ENCODE assay signal across 24 cellular contexts in the genomic region with DNA sequence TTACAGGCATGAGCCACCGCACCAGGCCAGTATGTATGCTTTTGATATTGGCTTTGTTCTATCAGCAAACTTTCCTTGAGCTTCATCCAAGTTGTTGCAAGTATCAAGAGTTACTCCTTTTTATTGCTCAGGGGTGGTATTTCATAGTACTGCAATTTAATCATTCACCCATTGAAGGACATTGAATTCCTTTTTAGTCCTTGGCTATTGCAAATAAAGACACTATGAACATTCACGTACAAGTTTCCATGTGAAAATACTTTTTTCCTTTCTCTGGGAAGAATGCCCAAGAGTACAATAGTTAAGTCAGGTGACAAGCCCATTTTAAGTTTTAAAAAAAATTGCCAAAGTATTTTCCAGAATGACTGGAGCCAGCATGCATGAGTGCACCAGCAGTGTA. TPM values are rescaled to one million over a fixed set of nuclear protein-coding genes. Genes with fewer than 3 reads are reported as not detected.
DNase-seq lines count a peak whose midpoint lies in the region; ATAC-seq and TF ChIP-seq lines count a peak whose summit lies in the region.
"Had no signal": no experiment of that assay in that cellular context is flagged by ENCODE, and none has a peak within 500 bp of the region (broad histone marks: within the 10 kb centered on the region; RNA-seq: fewer than 3 reads in every experiment).

No MANE protein-coding gene starts in this region.

- H3K4ac ChIP-seq in neuronal stem cell (ENCODE audit: low read length) = no peak overlapping the region

- no peak overlapping the region for H2AK5ac ChIP-seq in neuronal stem cell (ENCODE audit: low read depth, low read length)

- TF ChIP-seq CTCF in body of pancreas (IDR thresholded peaks at IDR 0.05) = no peak
- no peak for TF ChIP-seq CTCF in transverse colon (IDR thresholded peaks at IDR 0.05)

- TF ChIP-seq EP300 in transverse colon (IDR thresholded peaks at IDR 0.05; ENCODE audit: low read depth) = no peak

- no peak overlapping the region for H4K91ac ChIP-seq in neuronal stem cell (ENCODE audit: low read depth, low read length, poor library complexity)

- H2BK15ac ChIP-seq in neuronal stem cell (ENCODE audit: low read length) = no peak overlapping the region

- H3K36me3 ChIP-seq in body of pancreas (replicated peaks in 1 of 2; ENCODE audit: insufficient read depth in 1 of 2, low read depth in 2 of 2) (no peaks in the 10 kb centered on the region), transverse colon (no peaks in the 10 kb centered on the region), MG63 (no peaks in the 10 kb centered on the region), neuronal stem cell (replicated peaks in 1 of 2; ENCODE audit: control insufficient read depth in 2 of 2, insufficient read depth in 2 of 2, low read length in 2 of 2) (no peaks in the 10 kb centered on the region)
- H3K36me3 ChIP-seq: BE2C had no signal

- in situ Hi-C loops in Caki2 (cut with HindIII; ENCODE audit: low pct_unique_long_range_greater_than_20kb, low sequenced_read_pairs) = no loop called here
- in situ Hi-C loops in transverse colon (cut with MboI; ENCODE audit: low pct_ligation_motif_present in 1 of 4, low pct_unique_long_range_greater_than_20kb in 1 of 4, low sequenced_read_pairs in 3 of 4) = no loop called here

- no peak overlapping the region for H3K18ac ChIP-seq in neuronal stem cell (ENCODE audit: low read length)

- ATAC-seq in body of pancreas = peak; percentile 59
- peak; percentile 84 for ATAC-seq in left colon
- ATAC-seq in HG02642 (IDR thresholded peaks at IDR 0.05; ENCODE audit: poor library complexity, unreplicated experiment) = no peak
- ATAC-seq: GM12878, HCT116 had no signal

- H3K9ac ChIP-seq in neuronal stem cell (ENCODE audit: low read depth, low read length, poor library complexity) = no peak overlapping the region

- H3K27ac ChIP-seq in body of pancreas (no peak overlapping the region), transverse colon (no peak overlapping the region), neuronal stem cell (replicated peaks; ENCODE audit: low read length) (no peak overlapping the region)

- H3K4me3 ChIP-seq in body of pancreas (no peak overlapping the region), transverse colon (no peak overlapping the region), MG63 (no peak overlapping the region), neuronal stem cell (ENCODE audit: low read length in 2 of 2) (no peak overlapping the region)
- H3K4me3 ChIP-seq: GM12878 had no signal

- no peak overlapping the region for H2AFZ ChIP-seq in neuronal stem cell (ENCODE audit: low read length)

- DNase-seq in Caki2 (ENCODE audit: low read depth) (peak; percentile 74), body of pancreas (no peak), left colon (no peak), transverse colon (peak; percentile 28), MG63 (no peak), neuronal stem cell (ENCODE audit: low spot score) (no peak)
- DNase-seq: ACHN; BE2C; C1 segment of cervical spinal cord; Caco-2; CD4-positive, CD25-positive, alpha-beta regulatory T cell; CD8-positive, alpha-beta memory T cell; DMS153; DND-41; EL; GOT3; H7; HFFc6 had no signal

- H4K8ac ChIP-seq in neuronal stem cell (ENCODE audit: low read depth, low read length) = no peak overlapping the region

- H3K79me1 ChIP-seq in neuronal stem cell (ENCODE audit: low read depth, low read length) = no peaks in the 10 kb centered on the region

- H3K27me3 ChIP-seq in body of pancreas (no peaks in the 10 kb centered on the region), transverse colon (peaks cover 7% of the 10 kb centered on the region), MG63 (peaks cover 40% of the 10 kb centered on the region), neuronal stem cell (ENCODE audit: control insufficient read depth in 3 of 3, insufficient read depth in 3 of 3, low read depth in 1 of 3, low read length in 3 of 3) (peaks cover 0 to 5% (median 0%) of the 10 kb centered on the region in 3 experiments)

- TF ChIP-seq POLR2A in body of pancreas (IDR thresholded peaks at IDR 0.05) (no peak), transverse colon (IDR thresholded peaks at IDR 0.05) (no peak)

- no peak overlapping the region for H3K23ac ChIP-seq in neuronal stem cell (ENCODE audit: low read depth, low read length, poor library complexity)

- WGBS in body of pancreas, 2 donors = 13 to 22% methylated on average over 2 of the region's 2 CpGs
- 33 to 49% methylated on average over 1 to 2 of the region's 2 CpGs for WGBS in transverse colon (ENCODE audit: low coverage in 1 of 2), 2 donors
- WGBS in neuronal stem cell (ENCODE audit: extremely low coverage in 2 of 2, insufficient read length in 2 of 2, insufficient replicate concordance in 1 of 2), 2 donors = no CpG with 5 or more reads among the region's 2 CpGs

- H2BK5ac ChIP-seq in neuronal stem cell (ENCODE audit: low read length) = no peak overlapping the region

- intact Hi-C loops in body of pancreas (cut with DNase I) (no loop called here), left colon (cut with DNase I, micrococcal nuclease) (no loop called here), transverse colon (cut with DNase I; ENCODE audit: low total_unique reads) (no loop called here)

- H3K4me2 ChIP-seq in neuronal stem cell (ENCODE audit: insufficient read depth, low read length, poor library complexity, severe bottlenecking) = no peak overlapping the region

- H3K4me1 ChIP-seq in body of pancreas (no peaks in the 10 kb centered on the region), transverse colon (no peaks in the 10 kb centered on the region), neuronal stem cell (ENCODE audit: control insufficient read depth in 2 of 2, insufficient read depth in 1 of 2, low read depth in 1 of 2, low read length in 2 of 2) (no peaks in the 10 kb centered on the region)
- H3K4me1 ChIP-seq: BE2C, Caco-2 had no signal

- no peak overlapping the region for H2BK120ac ChIP-seq in neuronal stem cell (ENCODE audit: low read depth, low read length)

- H3K9me3 ChIP-seq in body of pancreas (no peaks in the 10 kb centered on the region), transverse colon (no peaks in the 10 kb centered on the region), MG63 (no peaks in the 10 kb centered on the region), neuronal stem cell (replicated peaks in 1 of 2; ENCODE audit: control insufficient read depth in 2 of 2, insufficient read depth in 1 of 2, low read depth in 1 of 2, low read length in 2 of 2) (no peaks in the 10 kb centered on the region)
- H3K9me3 ChIP-seq: BE2C, Caco-2 had no signal

- no peak overlapping the region for H2BK12ac ChIP-seq in neuronal stem cell (ENCODE audit: low read length)

- H3K14ac ChIP-seq in neuronal stem cell (ENCODE audit: low read length) = no peak overlapping the region

RNA-seq across cellular contexts. Expression of gene CEACAM3, which starts 20.4 kb away (rescaled TPM):
- total RNA-seq in Caki2 (2014; rRNA removed; shearing (Covaris generic); ENCODE audit: low replicate concordance) = not detected in 2 replicates
- not detected for total RNA-seq in body of pancreas
- 1 to 10 TPM; 1.2 to 4.8 TPM for total RNA-seq in left colon
- 1 to 10 TPM in 2 of 4 donors, under 1 TPM in 1, not detected in 1; 0.82 to 2.2 (median 1.6) TPM for total RNA-seq in transverse colon
- not detected in 2 replicates for total RNA-seq in MG63 (2014; rRNA removed; shearing (Covaris generic); ENCODE audit: low replicate concordance)
- polyA plus RNA-seq in neuronal stem cell (2013, experiment 1 of 2) = not detected
- not detected for polyA plus RNA-seq in neuronal stem cell (2013, experiment 2 of 2)
- total RNA-seq: A172; Caco-2; CD4-positive, CD25-positive, alpha-beta regulatory T cell; CD8-positive, alpha-beta memory T cell; G401; GM12878; H7; HFFc6; HT-29 had no signal
- polyA plus RNA-seq: CD4-positive, CD25-positive, alpha-beta regulatory T cell; CD8-positive, alpha-beta memory T cell; GM12878 had no signal

RNA-seq across cellular contexts. Expression of gene LYPD4, which starts 27.7 kb away (rescaled TPM):
- total RNA-seq in Caki2 (2014; rRNA removed; shearing (Covaris generic); ENCODE audit: low replicate concordance) = not detected in 2 replicates
- total RNA-seq in body of pancreas (not detected), left colon (not detected), transverse colon (not detected)
- not detected in 2 replicates for total RNA-seq in MG63 (2014; rRNA removed; shearing (Covaris generic); ENCODE audit: low replicate concordance)
- not detected for polyA plus RNA-seq in neuronal stem cell (2013, experiment 1 of 2)
- not detected for polyA plus RNA-seq in neuronal stem cell (2013, experiment 2 of 2)
- total RNA-seq: A172; Caco-2; CD4-positive, CD25-positive, alpha-beta regulatory T cell; CD8-positive, alpha-beta memory T cell; G401; GM12878; H7; HFFc6; HT-29 had no signal
- polyA plus RNA-seq: CD4-positive, CD25-positive, alpha-beta regulatory T cell; CD8-positive, alpha-beta memory T cell; GM12878 had no signal

RNA-seq across cellular contexts. Expression of gene DMRTC2, which starts 28.1 kb away (rescaled TPM):
- not detected in 2 replicates for total RNA-seq in Caki2 (2014; rRNA removed; shearing (Covaris generic); ENCODE audit: low replicate concordance)
- total RNA-seq in body of pancreas (not detected), left colon (not detected), transverse colon (not detected)
- total RNA-seq in MG63 (2014; rRNA removed; shearing (Covaris generic); ENCODE audit: low replicate concordance) = not detected in 2 replicates
- not detected for polyA plus RNA-seq in neuronal stem cell (2013, experiment 1 of 2)
- not detected for polyA plus RNA-seq in neuronal stem cell (2013, experiment 2 of 2)
- total RNA-seq: A172; Caco-2; CD4-positive, CD25-positive, alpha-beta regulatory T cell; CD8-positive, alpha-beta memory T cell; G401; GM12878; H7; HFFc6; HT-29 had no signal
- polyA plus RNA-seq: CD4-positive, CD25-positive, alpha-beta regulatory T cell; CD8-positive, alpha-beta memory T cell; GM12878 had no signal

RNA-seq across cellular contexts. Expression of gene RPS19, which starts 43.3 kb away (rescaled TPM):
- 3,670 and 5,241 TPM in 2 replicates for total RNA-seq in Caki2 (2014; rRNA removed; shearing (Covaris generic); ENCODE audit: low replicate concordance)
- total RNA-seq in body of pancreas = 100 to 1,000 TPM; 454 to 832 TPM
- total RNA-seq in left colon = 1,000 to 10,000 TPM; 1,474 to 1,504 TPM
- 1,000 to 10,000 TPM in 2 of 4 donors, 100 to 1,000 TPM in 2; 595 to 1,336 (median 1,016) TPM for total RNA-seq in transverse colon
- total RNA-seq in MG63 (2014; rRNA removed; shearing (Covaris generic); ENCODE audit: low replicate concordance) = 1,133 and 2,559 TPM in 2 replicates
- 4,580 TPM for polyA plus RNA-seq in neuronal stem cell (2013, experiment 1 of 2)
- polyA plus RNA-seq in neuronal stem cell (2013, experiment 2 of 2) = 4,472 TPM

Comparison
In these comparisons a context has a peak if more than half of its experiments do, and no peak if none do; other contexts are left out.
1. DNase-seq: peak in Caki2 (single experiment) and transverse colon (single experiment); none in body of pancreas (0 of 4), left colon (0 of 2), MG63 (single experiment) and neuronal stem cell (single experiment).